In the genomic region with DNA sequence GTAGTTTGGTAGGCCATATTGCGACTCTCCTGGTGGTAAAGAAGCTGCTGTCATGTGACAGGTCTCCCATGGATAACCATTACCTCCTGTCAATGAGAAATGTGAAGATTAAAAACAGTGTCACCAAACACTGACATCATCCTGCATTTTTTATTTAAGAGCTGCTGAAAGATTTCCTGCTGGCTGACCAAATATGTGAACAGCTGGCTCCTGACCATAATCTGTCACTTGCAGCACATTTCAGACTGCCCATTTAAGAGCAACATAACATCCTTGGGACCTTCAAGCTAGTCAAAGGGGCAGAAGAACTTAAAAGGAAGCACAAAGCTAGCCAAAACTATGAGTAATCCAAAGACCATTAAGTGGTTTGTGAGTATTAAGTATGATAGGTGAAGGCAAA, we compare ENCODE assay signal across 23 cellular contexts.
DNase-seq lines count a peak whose midpoint lies in the region; ATAC-seq, FAIRE-seq and TF ChIP-seq lines count a peak whose summit lies in the region.
"Had no signal": no experiment of that assay in that cellular context is flagged by ENCODE, and none has a peak within 500 bp of the region (broad histone marks: within the 10 kb centered on the region; RNA-seq: fewer than 3 reads in every experiment).

No MANE protein-coding gene starts in this region.

- no peaks in the 10 kb centered on the region for H3K36me3 ChIP-seq in RWPE2 (ENCODE audit: low read depth)
- H3K36me3 ChIP-seq: heart right ventricle, Peyer's patch, transverse colon had no signal

- H3K9me3 Mint-ChIP-seq in effector memory CD8-positive, alpha-beta T cell = peaks cover 0 to 4% of the 10 kb centered on the region in 2 donors

- H3K36me3 Mint-ChIP-seq in effector memory CD8-positive, alpha-beta T cell (ENCODE audit: insufficient read depth) = no peaks in the 10 kb centered on the region
- H3K36me3 Mint-ChIP-seq: activated naive CD8-positive, alpha-beta T cell treated with anti-CD3 and anti-CD28 coated beads for 36 hours; CD4-positive, CD25-positive, alpha-beta regulatory T cell; T-cell had no signal

- no peak for FAIRE-seq in HTR-8/SVneo (lab: Jason Lieb, UNC)

- H3K27me3 Mint-ChIP-seq in effector memory CD8-positive, alpha-beta T cell = no peaks in the 10 kb centered on the region
- H3K27me3 Mint-ChIP-seq: activated naive CD8-positive, alpha-beta T cell treated with anti-CD3 and anti-CD28 coated beads for 36 hours; CD4-positive, CD25-positive, alpha-beta regulatory T cell; T-cell had no signal

- H3K27ac Mint-ChIP-seq in effector memory CD8-positive, alpha-beta T cell = no peak overlapping the region
- H3K27ac Mint-ChIP-seq: activated naive CD8-positive, alpha-beta T cell treated with anti-CD3 and anti-CD28 coated beads for 36 hours; CD4-positive, CD25-positive, alpha-beta regulatory T cell; nephron progenitor cell; T-cell had no signal

- H3K27me3 ChIP-seq in RWPE2 (ENCODE audit: insufficient read depth, poor library complexity, severe bottlenecking) = no peaks in the 10 kb centered on the region
- H3K27me3 ChIP-seq: heart right ventricle, Peyer's patch, transverse colon had no signal

- H3K4me3 ChIP-seq in RWPE2 (ENCODE audit: severe bottlenecking) = no peak overlapping the region
- H3K4me3 ChIP-seq: heart right ventricle, Peyer's patch, transverse colon had no signal

- TF ChIP-seq CTCF in RWPE2 (IDR thresholded peaks at IDR 0.05; ENCODE audit: poor library complexity, severe bottlenecking) = no peak

- no peak overlapping the region for H3K4me3 Mint-ChIP-seq in effector memory CD8-positive, alpha-beta T cell
- H3K4me3 Mint-ChIP-seq: activated naive CD8-positive, alpha-beta T cell treated with anti-CD3 and anti-CD28 coated beads for 36 hours; activated T-cell treated with anti-CD3 and anti-CD28 coated beads, Interleukin-2, amount 50 U/mL, for 4 hours; CD4-positive, CD25-positive, alpha-beta regulatory T cell; nephron progenitor cell; T-cell had no signal

- no peaks in the 10 kb centered on the region for H3K9me3 ChIP-seq in RWPE2 (ENCODE audit: severe bottlenecking)
- H3K9me3 ChIP-seq: Peyer's patch, transverse colon had no signal

- no peaks in the 10 kb centered on the region for H3K4me1 Mint-ChIP-seq in effector memory CD8-positive, alpha-beta T cell (ENCODE audit: low read depth in 2 of 2)
- H3K4me1 Mint-ChIP-seq: activated naive CD8-positive, alpha-beta T cell treated with anti-CD3 and anti-CD28 coated beads for 36 hours; CD4-positive, CD25-positive, alpha-beta regulatory T cell; nephron progenitor cell; T-cell had no signal

- no peaks in the 10 kb centered on the region for H3K4me1 ChIP-seq in RWPE2 (ENCODE audit: insufficient read depth, poor library complexity, severe bottlenecking)
- H3K4me1 ChIP-seq: heart right ventricle, Peyer's patch, transverse colon had no signal

- ATAC-seq in RWPE2 (ENCODE audit: low read depth) (0 out of 3 replicates have a peak, but pooled peaks have one; percentile 35), HG03442 (IDR thresholded peaks at IDR 0.05; ENCODE audit: unreplicated experiment) (no peak), HG03196 (IDR thresholded peaks at IDR 0.05; ENCODE audit: unreplicated experiment) (no peak), GM21528 (IDR thresholded peaks at IDR 0.05; ENCODE audit: low FRiP score, unreplicated experiment) (no peak)
- no peak for ATAC-seq in effector memory CD8-positive, alpha-beta T cell (replicated peaks)
- ATAC-seq: activated T-cell treated with anti-CD3 and anti-CD28 coated beads, Interleukin-2, amount 50 U/mL, for 4 hours; heart right ventricle; stimulated activated naive CD8-positive, alpha-beta T cell treated with anti-CD3 and anti-CD28 coated beads, Interleukin-15, Interleukin-2, amounts not matched to agents 100 U/mL and 50 U/mL, for 24 hours; T-cell had no signal

- peak; percentile 81 for DNase-seq in A172 (ENCODE audit: low spot score)
- DNase-seq in HTR-8/SVneo (ENCODE audit: insufficient read length, low spot score) = peak; percentile 0
- DNase-seq in RWPE2 (ENCODE audit: low spot score) = no peak
- DNase-seq in iris pigment epithelial cell (ENCODE audit: low read depth) = peak; percentile 38
- DNase-seq in effector memory CD8-positive, alpha-beta T cell = no peak
- DNase-seq: activated CD4-positive, alpha-beta T cell treated with anti-CD3 and anti-CD28 coated beads, Interleukin-2, amount 50 U/mL, for 4 hours; activated naive CD8-positive, alpha-beta T cell treated with anti-CD3 and anti-CD28 coated beads for 36 hours; activated T-cell treated with anti-CD3 and anti-CD28 coated beads, Interleukin-2, amount 50 U/mL, for 4 hours; CD4-positive, CD25-positive, alpha-beta regulatory T cell; effector CD4-positive, alpha-beta T cell; heart right ventricle; islet precursor cell; mesendoderm; NCI-H2029; NCI-H526; nephron progenitor cell; Peyer's patch; stimulated activated naive CD8-positive, alpha-beta T cell treated with anti-CD3 and anti-CD28 coated beads, Interleukin-15, Interleukin-2, amounts not matched to agents 100 U/mL and 50 U/mL, for 24 hours; T-cell; transverse colon had no signal

- H3K27ac ChIP-seq in RWPE2 (ENCODE audit: poor library complexity, severe bottlenecking) = no peak overlapping the region
- H3K27ac ChIP-seq: heart right ventricle, Peyer's patch, transverse colon had no signal

Comparison
In these comparisons a context has a peak if more than half of its experiments do, and no peak if none do; other contexts are left out.
1. DNase-seq: peak in A172 (single experiment), HTR-8/SVneo (single experiment) and iris pigment epithelial cell (single experiment); none in RWPE2 (single experiment) and effector memory CD8-positive, alpha-beta T cell (0 of 3).